Comparison of ENCODE assay signal across 9 cellular contexts in genomic region chr6:41028618-41029486, GRCh38. TPM values are rescaled to one million over a fixed set of nuclear protein-coding genes. Genes with fewer than 3 reads are reported as not detected.
A peak's percentile ranks its signal among the peaks of the same experiment; 100 is the strongest.
DNase-seq lines count a peak whose midpoint lies in the region; ATAC-seq and TF ChIP-seq lines count a peak whose summit lies in the region.
"Had no signal": no experiment of that assay in that cellular context is flagged by ENCODE, and none has a peak within 500 bp of the region (broad histone marks: within the 10 kb centered on the region; RNA-seq: fewer than 3 reads in every experiment).

No MANE protein-coding gene starts in this region.

- H3K27me3 Mint-ChIP-seq in brain = peaks cover 3% of the 10 kb centered on the region

- peak; percentile 52 for ATAC-seq in GM18511 (IDR thresholded peaks at IDR 0.05; ENCODE audit: unreplicated experiment)
- peak; percentile 29 for ATAC-seq in HG03571 (IDR thresholded peaks at IDR 0.05; ENCODE audit: unreplicated experiment)
- no peak for ATAC-seq in lung (ENCODE audit: insufficient read depth, low FRiP score)
- no peak for ATAC-seq in HG03520 (IDR thresholded peaks at IDR 0.05; ENCODE audit: unreplicated experiment)

- peak overlapping the region; percentile 29 to 58 for H3K27ac ChIP-seq in lung (ENCODE audit: low read depth in 1 of 2, low read length in 1 of 2)

- 41 to 53% methylated on average over 9 of the region's 9 CpGs for WGBS in lung, 2 donors

- H3K4me3 Mint-ChIP-seq in brain = peak overlapping the region in 3 of 5 experiments; percentile 22 to 67 (median 62)

- H3K4me1 Mint-ChIP-seq in brain = peaks cover 27% of the 10 kb centered on the region

- peak overlapping the region; percentile 11 for H3K4me3 ChIP-seq in lung

- H3K4me1 ChIP-seq in lung (ENCODE audit: control insufficient read depth in 2 of 2, insufficient read depth in 2 of 2, low read length in 2 of 2) = peaks cover 0 to 3% of the 10 kb centered on the region in 2 donors

- no peak for DNase-seq in lung (ENCODE audit: low spot score)
- no peak for DNase-seq in medulla oblongata (ENCODE audit: extremely low spot score)
- DNase-seq in LoVo (ENCODE audit: low spot score) = no peak
- no peak for DNase-seq in NK-92 treated with Interleukin-12 subunit alpha and Interleukin-12 subunit beta, amount 100 ng/mL, for 24 hours (lab: John Stamatoyannopoulos, UW)

- H3K9me3 ChIP-seq in lung (ENCODE audit: control insufficient read depth in 2 of 2, insufficient read depth in 1 of 2, low read length in 1 of 2) = no peaks in the 10 kb centered on the region

- H3K36me3 ChIP-seq in lung (ENCODE audit: control insufficient read depth in 2 of 2, insufficient read depth in 2 of 2, low read length in 2 of 2) = no peaks in the 10 kb centered on the region

- no peaks in the 10 kb centered on the region for H3K36me3 Mint-ChIP-seq in brain

- no peaks in the 10 kb centered on the region for H3K9me3 Mint-ChIP-seq in brain

- H3K27me3 ChIP-seq in lung (ENCODE audit: control insufficient read depth, insufficient read depth) = no peaks in the 10 kb centered on the region

- H3K27ac Mint-ChIP-seq in brain = peak overlapping the region in 3 of 5 experiments; percentile 0 to 72 (median 11)

- TF ChIP-seq CTCF in brain (conservative IDR thresholded peaks at IDR 0.05) (no peak), lung (IDR thresholded peaks at IDR 0.05; ENCODE audit: control extremely low read depth, extremely low read depth) (no peak)

RNA-seq across cellular contexts. Expression of gene UNC5CL, which starts 10.2 kb away (rescaled TPM):
- polyA plus RNA-seq in brain (ENCODE audit: insufficient read depth, low read depth, low replicate concordance) = 0.93 TPM
- 1 to 10 TPM; 1.6 to 2.5 TPM for total RNA-seq in lung
- polyA plus RNA-seq in lung = 1 to 10 TPM; 1.8 to 4.0 TPM

RNA-seq across cellular contexts. Expression of gene TSPO2, which starts 13.4 kb away (rescaled TPM):
- polyA plus RNA-seq in brain (ENCODE audit: insufficient read depth, low read depth, low replicate concordance) = not detected
- under 1 TPM in 1 of 2 donors, not detected in 1; 0.57 TPM for total RNA-seq in lung
- polyA plus RNA-seq in lung = under 1 TPM in 1 of 2 donors, not detected in 1; 0.07 TPM
- total RNA-seq: T-helper 2 cell treated with Interferon-gamma antibody and Interleukin-4, amounts not matched to agents 100 ng/mL and 5 ng/mL, for 36 hours had no signal

RNA-seq across cellular contexts. Expression of gene APOBEC2, which starts 24.1 kb away (rescaled TPM):
- polyA plus RNA-seq in brain (ENCODE audit: insufficient read depth, low read depth, low replicate concordance) = not detected
- under 1 TPM; 0.34 to 0.51 TPM for total RNA-seq in lung
- under 1 TPM; 0.10 to 0.40 TPM for polyA plus RNA-seq in lung
- total RNA-seq: T-helper 2 cell treated with Interferon-gamma antibody and Interleukin-4, amounts not matched to agents 100 ng/mL and 5 ng/mL, for 36 hours had no signal

RNA-seq across cellular contexts. Expression of gene OARD1, which starts 43.3 kb away (rescaled TPM):
- polyA plus RNA-seq in brain (ENCODE audit: insufficient read depth, low read depth, low replicate concordance) = 33.4 TPM
- total RNA-seq in lung = 10 to 100 TPM; 22.2 to 27.0 TPM
- polyA plus RNA-seq in lung = 10 to 100 TPM; 22.4 to 26.2 TPM

RNA-seq across cellular contexts. Expression of gene NFYA, which starts 43.9 kb away (rescaled TPM):
- 21.0 TPM for polyA plus RNA-seq in brain (ENCODE audit: insufficient read depth, low read depth, low replicate concordance)
- 10 to 100 TPM; 17.8 to 38.0 TPM for total RNA-seq in lung
- 10 to 100 TPM in 1 of 2 donors, 1 to 10 TPM in 1; 5.9 to 15.5 TPM for polyA plus RNA-seq in lung

Comparison
In these comparisons a context has a peak if more than half of its experiments do, and no peak if none do; other contexts are left out.
1. ATAC-seq: peak in GM18511 (single experiment) and HG03571 (single experiment); none in lung (single experiment) and HG03520 (single experiment).